In the genomic region with DNA sequence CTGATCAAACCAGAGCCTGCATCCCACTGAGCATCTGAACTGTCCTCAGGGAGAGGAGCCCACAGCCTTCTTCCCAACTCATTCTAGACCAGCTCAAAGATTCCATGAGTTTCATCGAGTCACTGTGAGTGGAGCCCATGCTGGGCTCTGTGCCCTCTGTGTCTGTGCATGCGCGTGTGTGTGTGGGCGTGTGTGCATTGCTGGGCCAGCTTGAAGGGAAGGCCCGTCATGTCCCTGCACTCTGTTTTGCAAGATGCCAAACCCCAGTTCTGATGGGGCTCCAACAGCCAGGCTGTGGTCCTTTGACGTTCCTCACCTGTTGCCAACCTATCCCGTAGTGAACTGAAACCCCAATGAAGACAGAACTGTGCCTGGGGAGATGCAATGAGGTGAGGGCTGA, we compare ENCODE assay signal across 1 cellular context.
TF ChIP-seq lines count a peak whose summit lies in the region.

No MANE protein-coding gene starts in this region.

TF ChIP-seq in GM12878, 131 proteins besides CTCF, POLR2A, EP300 and RAD21:
- TF ChIP-seq WRNIP1 (IDR thresholded peaks at IDR 0.05; ENCODE audit: borderline replicate concordance, low read depth, low read length) (no peak), EED (IDR thresholded peaks at IDR 0.05; ENCODE audit: low read depth) (no peak), SPI1 (IDR thresholded peaks at IDR 0.05; ENCODE audit: borderline replicate concordance, insufficient read depth, low read depth, low read length) (no peak), NR2C1 (IDR thresholded peaks at IDR 0.05) (no peak), SREBF2 (IDR thresholded peaks at IDR 0.05; ENCODE audit: low read length) (no peak), KAT2A (conservative IDR thresholded peaks at IDR 0.05; ENCODE audit: control insufficient read depth, low read depth, low read length) (no peak), CHD1 (IDR thresholded peaks at IDR 0.05; ENCODE audit: low read depth, low read length) (no peak), SMAD1 (IDR thresholded peaks at IDR 0.05; ENCODE audit: low read depth, partially characterized antibody) (no peak)
- TF ChIP-seq, protein P1, sequence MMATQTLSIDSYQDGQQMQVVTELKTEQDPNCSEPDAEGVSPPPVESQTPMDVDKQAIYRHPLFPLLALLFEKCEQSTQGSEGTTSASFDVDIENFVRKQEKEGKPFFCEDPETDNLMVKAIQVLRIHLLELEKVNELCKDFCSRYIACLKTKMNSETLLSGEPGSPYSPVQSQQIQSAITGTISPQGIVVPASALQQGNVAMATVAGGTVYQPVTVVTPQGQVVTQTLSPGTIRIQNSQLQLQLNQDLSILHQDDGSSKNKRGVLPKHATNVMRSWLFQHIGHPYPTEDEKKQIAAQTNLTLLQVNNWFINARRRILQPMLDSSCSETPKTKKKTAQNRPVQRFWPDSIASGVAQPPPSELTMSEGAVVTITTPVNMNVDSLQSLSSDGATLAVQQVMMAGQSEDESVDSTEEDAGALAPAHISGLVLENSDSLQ (IDR thresholded peaks at IDR 0.05) = no peak
- TF ChIP-seq, protein P2, sequence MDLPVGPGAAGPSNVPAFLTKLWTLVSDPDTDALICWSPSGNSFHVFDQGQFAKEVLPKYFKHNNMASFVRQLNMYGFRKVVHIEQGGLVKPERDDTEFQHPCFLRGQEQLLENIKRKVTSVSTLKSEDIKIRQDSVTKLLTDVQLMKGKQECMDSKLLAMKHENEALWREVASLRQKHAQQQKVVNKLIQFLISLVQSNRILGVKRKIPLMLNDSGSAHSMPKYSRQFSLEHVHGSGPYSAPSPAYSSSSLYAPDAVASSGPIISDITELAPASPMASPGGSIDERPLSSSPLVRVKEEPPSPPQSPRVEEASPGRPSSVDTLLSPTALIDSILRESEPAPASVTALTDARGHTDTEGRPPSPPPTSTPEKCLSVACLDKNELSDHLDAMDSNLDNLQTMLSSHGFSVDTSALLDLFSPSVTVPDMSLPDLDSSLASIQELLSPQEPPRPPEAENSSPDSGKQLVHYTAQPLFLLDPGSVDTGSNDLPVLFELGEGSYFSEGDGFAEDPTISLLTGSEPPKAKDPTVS (IDR thresholded peaks at IDR 0.05; ENCODE audit: low read depth, low read length) = no peak
